ENCODE assay signal across 12 cellular contexts in genomic region chr12:59431266-59431665, GRCh38.
DNase-seq lines count a peak whose midpoint lies in the region; ATAC-seq and TF ChIP-seq lines count a peak whose summit lies in the region.
"Had no signal": no experiment of that assay in that cellular context is flagged by ENCODE, and none has a peak within 500 bp of the region (broad histone marks: within the 10 kb centered on the region; RNA-seq: fewer than 3 reads in every experiment).

No MANE protein-coding gene starts in this region.

- TF ChIP-seq RAD21 in neural cell (conservative IDR thresholded peaks at IDR 0.05): peak; percentile 64

- no peak overlapping the region for H3K4me2 ChIP-seq in neural cell (ENCODE audit: low read length)

- TF ChIP-seq CTCF in cardiac fibroblast (IDR thresholded peaks at IDR 0.05; ENCODE audit: low read depth, low read length) (no peak), neural cell (IDR thresholded peaks at IDR 0.05; ENCODE audit: poor library complexity, severe bottlenecking) (peak; percentile 58)

- H3K27me3 ChIP-seq in neural cell (ENCODE audit: insufficient read depth, low read depth, low read length): no peaks in the 10 kb centered on the region

- no peaks in the 10 kb centered on the region for H4K20me1 ChIP-seq in neural cell (ENCODE audit: insufficient read depth)

- H3K27ac ChIP-seq in neural cell (ENCODE audit: low read length): no peak overlapping the region

- H3K4me3 ChIP-seq in cardiac fibroblast (replicated peaks in 1 of 2; ENCODE audit: low read depth in 2 of 2, low read length in 2 of 2) (no peak overlapping the region), neural cell (ENCODE audit: low read length) (no peak overlapping the region)

- TF ChIP-seq EP300 in neural cell (conservative IDR thresholded peaks at IDR 0.05; ENCODE audit: poor library complexity, severe bottlenecking): no peak

- no peaks in the 10 kb centered on the region for H3K9me2 ChIP-seq in neural cell (ENCODE audit: insufficient read depth, low read length)

- no peaks in the 10 kb centered on the region for H3F3A ChIP-seq in neural cell (ENCODE audit: insufficient read depth, low read length, poor library complexity, severe bottlenecking)

- no peak overlapping the region for H3K9ac ChIP-seq in neural cell (ENCODE audit: low read length)

- no peak for ATAC-seq in HG02571 (IDR thresholded peaks at IDR 0.05; ENCODE audit: unreplicated experiment)

- H2AFZ ChIP-seq in neural cell (ENCODE audit: low read depth, low read length): no peak overlapping the region

- DNase-seq in DMS 273 (lab: John Stamatoyannopoulos, UW; ENCODE audit: unreplicated experiment) (peak; percentile 20), DMS 273 treated with DMSO at 0.1 percent for 48 hours (lab: John Stamatoyannopoulos, UW) (no peak), LHCN-M2 (ENCODE audit: low read depth) (peak; percentile 20), cardiac fibroblast (ENCODE audit: low read depth in 2 of 2) (peak; percentile 19 to 32), NCI-H1105 treated with DMSO at 0.1 percent for 48 hours (lab: John Stamatoyannopoulos, UW) (no peak), anterior cingulate cortex (lab: John Stamatoyannopoulos, UW) (no peak)
- DNase-seq: 8988T; activated CD4-positive, alpha-beta T cell treated with anti-CD3 and anti-CD28 coated beads, Interleukin-2, amount 50 U/mL, for 4 hours; NCI-H2029; stimulated activated CD4-positive, alpha-beta T cell treated with anti-CD3 and anti-CD28 coated beads, Interleukin-1b, Interleukin-23, amount 100 ng/mL, for 48 hours had no signal

- no peaks in the 10 kb centered on the region for H3K79me2 ChIP-seq in neural cell (replicated peaks; ENCODE audit: insufficient read depth, low read length)

- H3K36me3 ChIP-seq in neural cell (ENCODE audit: insufficient read depth, low read length): no peaks in the 10 kb centered on the region

- no peaks in the 10 kb centered on the region for H3K9me3 ChIP-seq in neural cell (ENCODE audit: low read length)

TF ChIP-seq in neural cell, 6 proteins besides CTCF, POLR2A, EP300 and RAD21:
- TF ChIP-seq SMC3 (conservative IDR thresholded peaks at IDR 0.05; ENCODE audit: poor library complexity): peak; percentile 54
- no peak for TF ChIP-seq TAF1 (IDR thresholded peaks at IDR 0.05; ENCODE audit: low read depth)
- TF ChIP-seq, protein P1, sequence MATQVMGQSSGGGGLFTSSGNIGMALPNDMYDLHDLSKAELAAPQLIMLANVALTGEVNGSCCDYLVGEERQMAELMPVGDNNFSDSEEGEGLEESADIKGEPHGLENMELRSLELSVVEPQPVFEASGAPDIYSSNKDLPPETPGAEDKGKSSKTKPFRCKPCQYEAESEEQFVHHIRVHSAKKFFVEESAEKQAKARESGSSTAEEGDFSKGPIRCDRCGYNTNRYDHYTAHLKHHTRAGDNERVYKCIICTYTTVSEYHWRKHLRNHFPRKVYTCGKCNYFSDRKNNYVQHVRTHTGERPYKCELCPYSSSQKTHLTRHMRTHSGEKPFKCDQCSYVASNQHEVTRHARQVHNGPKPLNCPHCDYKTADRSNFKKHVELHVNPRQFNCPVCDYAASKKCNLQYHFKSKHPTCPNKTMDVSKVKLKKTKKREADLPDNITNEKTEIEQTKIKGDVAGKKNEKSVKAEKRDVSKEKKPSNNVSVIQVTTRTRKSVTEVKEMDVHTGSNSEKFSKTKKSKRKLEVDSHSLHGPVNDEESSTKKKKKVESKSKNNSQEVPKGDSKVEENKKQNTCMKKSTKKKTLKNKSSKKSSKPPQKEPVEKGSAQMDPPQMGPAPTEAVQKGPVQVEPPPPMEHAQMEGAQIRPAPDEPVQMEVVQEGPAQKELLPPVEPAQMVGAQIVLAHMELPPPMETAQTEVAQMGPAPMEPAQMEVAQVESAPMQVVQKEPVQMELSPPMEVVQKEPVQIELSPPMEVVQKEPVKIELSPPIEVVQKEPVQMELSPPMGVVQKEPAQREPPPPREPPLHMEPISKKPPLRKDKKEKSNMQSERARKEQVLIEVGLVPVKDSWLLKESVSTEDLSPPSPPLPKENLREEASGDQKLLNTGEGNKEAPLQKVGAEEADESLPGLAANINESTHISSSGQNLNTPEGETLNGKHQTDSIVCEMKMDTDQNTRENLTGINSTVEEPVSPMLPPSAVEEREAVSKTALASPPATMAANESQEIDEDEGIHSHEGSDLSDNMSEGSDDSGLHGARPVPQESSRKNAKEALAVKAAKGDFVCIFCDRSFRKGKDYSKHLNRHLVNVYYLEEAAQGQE (IDR thresholded peaks at IDR 0.05; ENCODE audit: borderline replicate concordance): no peak
- TF ChIP-seq POLR2AphosphoS5 (IDR thresholded peaks at IDR 0.05): no peak

Comparison
In these comparisons a context has a peak if more than half of its experiments do, and no peak if none do; other contexts are left out.
1. DNase-seq: peak in DMS 273 (single experiment), LHCN-M2 (single experiment) and cardiac fibroblast (2 of 2); none in DMS 273 treated with DMSO at 0.1 percent for 48 hours (single experiment), NCI-H1105 treated with DMSO at 0.1 percent for 48 hours (single experiment) and anterior cingulate cortex (0 of 58).